Comparison of ENCODE assay signal across 8 cellular contexts in the genomic region with DNA sequence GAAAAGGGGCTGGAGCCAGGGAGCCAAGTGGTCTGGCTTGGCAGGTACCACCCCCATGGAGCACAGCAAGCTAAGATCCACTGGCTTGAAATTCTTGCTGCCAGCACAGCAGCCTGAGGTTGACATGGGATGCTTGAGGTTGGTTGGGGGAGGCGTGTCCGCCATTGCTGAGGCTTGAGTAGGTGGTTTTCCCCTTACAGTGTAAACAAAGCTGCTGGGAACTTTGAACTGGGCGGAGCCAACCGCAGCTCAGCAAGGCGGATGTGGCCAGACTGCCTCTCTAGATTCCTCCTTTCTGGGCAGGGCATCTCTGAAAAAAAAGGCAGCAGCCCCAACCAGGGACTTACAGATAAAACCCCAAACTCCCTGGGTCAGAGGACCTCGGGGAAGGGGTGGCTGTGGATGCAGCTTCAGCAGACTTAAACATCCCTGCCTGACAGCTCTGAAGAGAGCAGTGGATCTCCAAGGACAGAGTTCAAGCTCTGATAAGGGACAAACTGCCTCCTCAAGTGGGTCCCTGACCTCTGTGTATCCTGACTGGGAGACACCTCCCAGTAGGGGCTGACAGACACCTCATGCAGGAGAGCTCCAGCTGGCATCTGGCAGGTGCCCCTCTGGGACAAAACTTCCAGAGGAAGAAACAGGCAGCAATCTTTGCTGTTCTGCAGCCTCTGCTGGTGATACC.
DNase-seq lines count a peak whose midpoint lies in the region; ATAC-seq and TF ChIP-seq lines count a peak whose summit lies in the region.
"Not testable (repeated sequence)": the region's sequence is repeated elsewhere in the genome, so short reads cannot be mapped to it uniquely, and the experiment has no call there.

No MANE protein-coding gene starts in this region.

- not testable (repeated sequence) for H3K27ac Mint-ChIP-seq in activated CD4-positive, alpha-beta memory T cell treated with anti-CD3 and anti-CD28 coated beads for 36 hours

- peak; percentile 80 for DNase-seq in CMK (ENCODE audit: low read depth)
- peak; percentile 69 for DNase-seq in M059J (ENCODE audit: low read depth)
- DNase-seq in RWPE2 (ENCODE audit: low spot score) = not testable (repeated sequence)
- peak; percentile 24 for DNase-seq in activated CD4-positive, alpha-beta memory T cell treated with anti-CD3 and anti-CD28 coated beads for 36 hours
- peak; percentile 55 for DNase-seq in epithelial cell of esophagus (ENCODE audit: low read depth)
- peak; percentile 67 for DNase-seq in myocyte (ENCODE audit: low read depth)

- not testable (repeated sequence) for H3K27me3 ChIP-seq in RWPE2 (ENCODE audit: insufficient read depth, poor library complexity, severe bottlenecking)

- not testable (repeated sequence) for H3K4me1 Mint-ChIP-seq in activated CD4-positive, alpha-beta memory T cell treated with anti-CD3 and anti-CD28 coated beads for 36 hours (ENCODE audit: low read depth)

- not testable (repeated sequence) for H3K36me3 ChIP-seq in RWPE2 (ENCODE audit: low read depth)

- H3K27me3 Mint-ChIP-seq in activated CD4-positive, alpha-beta memory T cell treated with anti-CD3 and anti-CD28 coated beads for 36 hours = not testable (repeated sequence)

- not testable (repeated sequence) for H3K4me3 Mint-ChIP-seq in activated CD4-positive, alpha-beta memory T cell treated with anti-CD3 and anti-CD28 coated beads for 36 hours

- POLR2A ChIA-PET in activated CD4-positive, alpha-beta memory T cell treated with anti-CD3 and anti-CD28 coated beads for 36 hours (lab: Charles Lee) = not testable (repeated sequence)

- not testable (repeated sequence) for H3K27ac ChIP-seq in RWPE2 (ENCODE audit: poor library complexity, severe bottlenecking)

- H3K36me3 Mint-ChIP-seq in activated CD4-positive, alpha-beta memory T cell treated with anti-CD3 and anti-CD28 coated beads for 36 hours = not testable (repeated sequence)

- intact Hi-C loops in activated CD4-positive, alpha-beta memory T cell treated with anti-CD3 and anti-CD28 coated beads for 36 hours (cut with micrococcal nuclease) = not testable (repeated sequence)

- not testable (repeated sequence) for H3K9me3 ChIP-seq in RWPE2 (ENCODE audit: severe bottlenecking)

- CTCF ChIA-PET in activated CD4-positive, alpha-beta memory T cell treated with anti-CD3 and anti-CD28 coated beads for 36 hours (lab: Charles Lee) = not testable (repeated sequence)

- not testable (repeated sequence) for H3K4me3 ChIP-seq in RWPE2 (ENCODE audit: severe bottlenecking); epithelial cell of esophagus (ENCODE audit: low read length)

- H3K4me1 ChIP-seq in RWPE2 (ENCODE audit: insufficient read depth, poor library complexity, severe bottlenecking) = not testable (repeated sequence)

- not testable (repeated sequence) for TF ChIP-seq CTCF in RWPE2 (IDR thresholded peaks at IDR 0.05; ENCODE audit: poor library complexity, severe bottlenecking); epithelial cell of esophagus (IDR thresholded peaks at IDR 0.05; ENCODE audit: insufficient read depth, low read depth, low read length, missing control alignments)

- not testable (repeated sequence) for H3K9me3 Mint-ChIP-seq in activated CD4-positive, alpha-beta memory T cell treated with anti-CD3 and anti-CD28 coated beads for 36 hours

- ATAC-seq in GM18867 (IDR thresholded peaks at IDR 0.05; ENCODE audit: unreplicated experiment) (peak; percentile 90), HG02885 (IDR thresholded peaks at IDR 0.05; ENCODE audit: poor library complexity, unreplicated experiment) (peak; percentile 98), RWPE2 (ENCODE audit: low read depth) (0 out of 3 replicates have a peak, but pooled peaks have one; percentile 17)

Comparison
In these comparisons a context has a peak if more than half of its experiments do, and no peak if none do; other contexts are left out.
1. ATAC-seq: peak in every context shown above with its lines; median percentile 98 in HG02885; 90 in GM18867; 17 in RWPE2.